ENCODE assay signal across 1 cellular context in genomic region chr12:122024132-122024785, GRCh38.
A peak's percentile ranks its signal among the peaks of the same experiment; 100 is the strongest.
TF ChIP-seq lines count a peak whose summit lies in the region.

No MANE protein-coding gene starts in this region.

TF ChIP-seq in K562, 482 proteins besides CTCF, POLR2A, EP300 and RAD21:
- no peak for TF ChIP-seq ZBTB2 (IDR thresholded peaks at IDR 0.05)
- TF ChIP-seq HDAC6 (IDR thresholded peaks at IDR 0.05; ENCODE audit: low read depth, low read length), result 0 out of 2 replicates have a peak, but pooled peaks have one; percentile 37
- TF ChIP-seq SAP30 (IDR thresholded peaks at IDR 0.05; ENCODE audit: borderline replicate concordance, insufficient read depth, low read depth, low read length, poor library complexity, severe bottlenecking), result no peak
- no peak for TF ChIP-seq ZNF41 (CRISPR knock-in tag; conservative IDR thresholded peaks at IDR 0.05)
- TF ChIP-seq ZBTB33 (CRISPR knock-in tag; IDR thresholded peaks at IDR 0.05), result 0 out of 2 replicates have a peak, but pooled peaks have one; percentile 37
- TF ChIP-seq ZNF785 (CRISPR knock-in tag; IDR thresholded peaks at IDR 0.05), result no peak
- 0 out of 2 replicates have a peak, but pooled peaks have one; percentile 33 for TF ChIP-seq DPF2 (IDR thresholded peaks at IDR 0.05)
- TF ChIP-seq STAT6 (CRISPR knock-in tag; IDR thresholded peaks at IDR 0.05), result no peak
- no peak for TF ChIP-seq PTRF (tag; IDR thresholded peaks at IDR 0.05)
- no peak for TF ChIP-seq LARP7 (IDR thresholded peaks at IDR 0.05)
- no peak for TF ChIP-seq ZNF280B (CRISPR knock-in tag; IDR thresholded peaks at IDR 0.05)
- peak; percentile 74 for TF ChIP-seq ESRRA (IDR thresholded peaks at IDR 0.05; ENCODE audit: borderline replicate concordance, low read depth)
- TF ChIP-seq SREBF2 (CRISPR knock-in tag; IDR thresholded peaks at IDR 0.05), result no peak
- peak; percentile 30; the same call in 1 of the 2 replicates for TF ChIP-seq MTA1 (IDR thresholded peaks at IDR 0.05; ENCODE audit: borderline replicate concordance)
- TF ChIP-seq MBD2 (IDR thresholded peaks at IDR 0.05; ENCODE audit: borderline replicate concordance, low read depth), result no peak
- no peak for TF ChIP-seq NFYB (IDR thresholded peaks at IDR 0.05; ENCODE audit: extremely low read depth, insufficient read length)
- no peak for TF ChIP-seq NR1H2 (CRISPR knock-in tag; IDR thresholded peaks at IDR 0.05)
- TF ChIP-seq ZNF384 (IDR thresholded peaks at IDR 0.05; ENCODE audit: low read depth, low read length), result peak; percentile 8; the same call in 1 of the 2 replicates
- no peak for TF ChIP-seq HDAC8 (tag; IDR thresholded peaks at IDR 0.05)
- no peak for TF ChIP-seq RBFOX2 (IDR thresholded peaks at IDR 0.05; ENCODE audit: low read depth, low read length)
- TF ChIP-seq HDAC2 (IDR thresholded peaks at IDR 0.05), result peak; percentile 27; the same call in 1 of the 2 replicates
- TF ChIP-seq THRA (IDR thresholded peaks at IDR 0.05), result peak; percentile 61; the same call in 1 of the 2 replicates
- TF ChIP-seq HIVEP1 (CRISPR knock-in tag; IDR thresholded peaks at IDR 0.05), result no peak
- TF ChIP-seq NCOA2 (IDR thresholded peaks at IDR 0.05; ENCODE audit: partially characterized antibody in 2 of 2), result no peak
- TF ChIP-seq HSF4 (CRISPR knock-in tag; IDR thresholded peaks at IDR 0.05; ENCODE audit: borderline replicate concordance), result no peak
- 0 out of 2 replicates have a peak, but pooled peaks have one; percentile 13 for TF ChIP-seq VEZF1 (CRISPR knock-in tag; IDR thresholded peaks at IDR 0.05)
- TF ChIP-seq POLR2H (tag; IDR thresholded peaks at IDR 0.05; ENCODE audit: low read depth), result no peak
- TF ChIP-seq TAF7 (tag; IDR thresholded peaks at IDR 0.05), result no peak
